17 cellular contexts compared by ENCODE assay signal in genomic region chr9:134505032-134505431, GRCh38.
"Had no signal": no experiment of that assay in that cellular context is flagged by ENCODE, and none has a peak within 500 bp of the region (broad histone marks: within the 10 kb centered on the region; RNA-seq: fewer than 3 reads in every experiment).

No MANE protein-coding gene starts in this region.

- H3K9me3 ChIP-seq: esophagus muscularis mucosa, gastrocnemius medialis, mucosa of descending colon, pancreas, prostate gland, right lobe of liver, vagina had no signal

- H3K36me3 Mint-ChIP-seq: immature natural killer cell; naive thymus-derived CD8-positive, alpha-beta T cell; stimulated activated naive B cell treated with anti-CD40 and anti-IgM and Interleukin-4, amounts not matched to agents 10 μg/mL and 1 μg/mL and 100 μg/mL, for 72 hours had no signal

- H3K4me3 ChIP-seq: esophagus muscularis mucosa, gastrocnemius medialis, mucosa of descending colon, pancreas, prostate gland, right lobe of liver, vagina had no signal

- H3K27ac Mint-ChIP-seq: immature natural killer cell; naive thymus-derived CD8-positive, alpha-beta T cell; stimulated activated naive B cell treated with anti-CD40 and anti-IgM and Interleukin-4, amounts not matched to agents 10 μg/mL and 1 μg/mL and 100 μg/mL, for 72 hours had no signal

- DNase-seq: effector memory CD8-positive, alpha-beta T cell; gastrocnemius medialis; glutamatergic neuron; immature natural killer cell; mucosa of descending colon; occipital lobe; stimulated activated CD4-positive, alpha-beta T cell treated with anti-CD3 and anti-CD28 coated beads, Interleukin-4, amount 100 ng/mL, for 24 hours; stimulated activated naive B cell treated with anti-CD40 and anti-IgM and Interleukin-4, amounts not matched to agents 10 μg/mL and 1 μg/mL and 100 μg/mL, for 72 hours; trophoblast cell had no signal

- ATAC-seq: effector memory CD8-positive, alpha-beta T cell; gastrocnemius medialis; left colon; mucosa of descending colon; naive thymus-derived CD8-positive, alpha-beta T cell; pancreas; right lobe of liver; stimulated activated naive B cell treated with anti-CD40 and anti-IgM and Interleukin-4, amounts not matched to agents 10 μg/mL and 1 μg/mL and 100 μg/mL, for 72 hours had no signal

- H3K4me1 Mint-ChIP-seq: immature natural killer cell; naive thymus-derived CD8-positive, alpha-beta T cell had no signal

- H3K4me3 Mint-ChIP-seq: effector memory CD8-positive, alpha-beta T cell; immature natural killer cell; naive thymus-derived CD8-positive, alpha-beta T cell; stimulated activated naive B cell treated with anti-CD40 and anti-IgM and Interleukin-4, amounts not matched to agents 10 μg/mL and 1 μg/mL and 100 μg/mL, for 72 hours had no signal

- H3K36me3 ChIP-seq: esophagus muscularis mucosa, gastrocnemius medialis, pancreas, prostate gland, right lobe of liver, vagina had no signal

- H3K4me1 ChIP-seq: gastrocnemius medialis, pancreas, prostate gland, right lobe of liver had no signal

- H3K9me3 Mint-ChIP-seq: effector memory CD8-positive, alpha-beta T cell; immature natural killer cell; naive thymus-derived CD8-positive, alpha-beta T cell; stimulated activated naive B cell treated with anti-CD40 and anti-IgM and Interleukin-4, amounts not matched to agents 10 μg/mL and 1 μg/mL and 100 μg/mL, for 72 hours had no signal

- H3K27ac ChIP-seq: epithelial cell of prostate, esophagus muscularis mucosa, gastrocnemius medialis, pancreas, prostate gland, right lobe of liver, vagina had no signal

- FAIRE-seq: pancreas had no signal
